Comparison of ENCODE assay signal across 1 cellular context in the genomic region with DNA sequence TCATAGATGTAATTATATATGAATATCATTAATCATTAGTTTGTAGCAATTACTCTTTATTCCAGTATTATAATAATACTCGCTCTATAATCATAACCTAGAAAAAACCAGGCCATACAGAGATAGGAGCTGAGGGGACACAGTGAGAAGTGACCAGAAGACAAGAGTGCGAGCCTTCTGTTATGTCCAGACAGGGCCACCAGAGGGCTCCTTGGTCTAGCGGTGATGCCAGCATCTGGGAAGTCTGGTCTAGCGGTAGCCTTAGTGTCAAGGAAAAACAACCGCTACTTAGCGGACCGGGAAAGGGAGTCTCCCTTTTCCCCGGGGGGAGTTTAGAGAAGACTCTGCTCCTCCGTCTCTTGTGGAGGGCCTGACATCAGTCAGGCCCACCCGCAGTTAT.
TF ChIP-seq lines count a peak whose summit lies in the region.
"Not testable (repeated sequence)": the region's sequence is repeated elsewhere in the genome, so short reads cannot be mapped to it uniquely, and the experiment has no call there.

No MANE protein-coding gene starts in this region.

TF ChIP-seq in HepG2, 621 proteins besides CTCF, POLR2A, EP300 and RAD21:
- TF ChIP-seq STAG1 (CRISPR knock-in tag; IDR thresholded peaks at IDR 0.05) (peak; percentile 82), CREB1 (CRISPR knock-in tag; IDR thresholded peaks at IDR 0.05) (0 out of 2 replicates have a peak, but pooled peaks have one; percentile 16), SMC3 (IDR thresholded peaks at IDR 0.05; ENCODE audit: low read length) (peak; percentile 8; the same call in 1 of the 2 replicates), THAP11 (CRISPR knock-in tag; IDR thresholded peaks at IDR 0.05) (peak; percentile 81)
- TF ChIP-seq CREB1 (IDR thresholded peaks at IDR 0.05) = not testable (repeated sequence)
- TF ChIP-seq, protein P1, sequence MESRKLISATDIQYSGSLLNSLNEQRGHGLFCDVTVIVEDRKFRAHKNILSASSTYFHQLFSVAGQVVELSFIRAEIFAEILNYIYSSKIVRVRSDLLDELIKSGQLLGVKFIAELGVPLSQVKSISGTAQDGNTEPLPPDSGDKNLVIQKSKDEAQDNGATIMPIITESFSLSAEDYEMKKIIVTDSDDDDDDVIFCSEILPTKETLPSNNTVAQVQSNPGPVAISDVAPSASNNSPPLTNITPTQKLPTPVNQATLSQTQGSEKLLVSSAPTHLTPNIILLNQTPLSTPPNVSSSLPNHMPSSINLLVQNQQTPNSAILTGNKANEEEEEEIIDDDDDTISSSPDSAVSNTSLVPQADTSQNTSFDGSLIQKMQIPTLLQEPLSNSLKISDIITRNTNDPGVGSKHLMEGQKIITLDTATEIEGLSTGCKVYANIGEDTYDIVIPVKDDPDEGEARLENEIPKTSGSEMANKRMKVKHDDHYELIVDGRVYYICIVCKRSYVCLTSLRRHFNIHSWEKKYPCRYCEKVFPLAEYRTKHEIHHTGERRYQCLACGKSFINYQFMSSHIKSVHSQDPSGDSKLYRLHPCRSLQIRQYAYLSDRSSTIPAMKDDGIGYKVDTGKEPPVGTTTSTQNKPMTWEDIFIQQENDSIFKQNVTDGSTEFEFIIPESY (CRISPR knock-in tag; IDR thresholded peaks at IDR 0.05) = peak; percentile 96
